In the genomic region with DNA sequence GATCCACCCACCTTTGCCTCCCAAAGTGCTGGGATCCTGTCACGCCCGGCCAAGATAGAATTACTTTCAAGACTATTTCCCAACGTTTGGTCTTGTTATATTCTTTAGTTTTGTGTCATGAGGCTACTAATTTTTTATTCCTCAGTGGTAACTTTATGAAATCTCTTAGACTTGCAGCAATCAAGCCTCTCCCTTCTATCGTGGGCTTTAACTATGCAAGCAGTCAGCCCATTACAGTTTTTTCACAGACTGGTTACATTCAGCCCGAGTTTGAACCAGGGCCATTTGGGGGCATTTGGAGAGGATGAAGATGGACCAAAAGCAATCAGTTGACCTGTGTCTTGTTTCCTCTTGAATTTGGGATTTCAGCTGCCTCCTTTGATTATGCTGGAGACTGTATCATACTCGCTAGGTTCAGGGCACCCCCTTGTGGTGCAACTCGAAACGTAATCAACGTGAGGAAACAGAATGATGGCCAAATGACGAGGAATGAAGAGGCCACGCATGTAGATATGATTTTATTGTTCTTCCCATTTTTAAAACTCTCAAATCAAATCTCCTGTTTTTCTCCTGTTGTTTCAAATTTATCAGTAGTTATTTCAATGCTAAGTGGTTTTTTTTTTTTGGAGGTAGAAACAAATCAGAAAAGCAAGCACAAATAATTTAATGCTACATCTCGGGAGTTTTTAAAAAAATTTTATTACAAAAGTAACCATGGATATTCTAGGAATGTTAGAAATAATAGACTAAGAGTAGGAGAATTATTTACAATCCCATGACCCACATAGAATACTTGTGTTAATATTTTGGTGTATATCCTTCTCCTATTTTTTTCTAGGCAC, we compare ENCODE assay signal across 8 cellular contexts.
DNase-seq lines count a peak whose midpoint lies in the region; ATAC-seq and TF ChIP-seq lines count a peak whose summit lies in the region.

No MANE protein-coding gene starts in this region.

- CTCF ChIA-PET in AG04449 (lab: Yijun Ruan, JAX): interaction anchor here (0.9 to 13.4 kb wide), 24 partner anchors 9 to 367 kb away, joined by 3 to 147 read pairs (median 6); partner anchors contain the start of gene KIAA1217

- H3K4me3 ChIP-seq in AG04449 (ENCODE audit: low read depth, low read length) (no peak overlapping the region), ascending aorta (no peak overlapping the region)

- peak; percentile 81 for TF ChIP-seq CTCF in AG04449 (IDR thresholded peaks at IDR 0.05; ENCODE audit: insufficient read depth, low read length, missing control alignments)
- peak; percentile 56; the same call in 1 of the 2 replicates for TF ChIP-seq CTCF in GM12874 (IDR thresholded peaks at IDR 0.05; ENCODE audit: insufficient read depth, low read depth, low read length)
- peak; percentile 45 to 75 (median 75) for TF ChIP-seq CTCF in ascending aorta (IDR thresholded peaks at IDR 0.05)

- DNase-seq in AG04449 (ENCODE audit: low read depth, low spot score) (no peak), NCI-H460 (ENCODE audit: extremely low read depth, low read depth) (peak; percentile 48), ascending aorta (ENCODE audit: low spot score in 2 of 2) (peak in 1 of 2 donors; percentile 76), hepatic stellate cell (ENCODE audit: low spot score) (peak; percentile 53), smooth muscle cell of the brain vasculature (ENCODE audit: low read depth, low spot score) (peak; percentile 43)

- no peak overlapping the region for H3K27ac ChIP-seq in ascending aorta

- ATAC-seq in HG02938 (IDR thresholded peaks at IDR 0.05; ENCODE audit: unreplicated experiment): peak; percentile 83
- no peak for ATAC-seq in HG03354 (IDR thresholded peaks at IDR 0.05; ENCODE audit: poor library complexity, severe bottlenecking, unreplicated experiment)

- H3K9me3 ChIP-seq in ascending aorta: no peaks in the 10 kb centered on the region

- H3K27me3 ChIP-seq in ascending aorta: no peaks in the 10 kb centered on the region

- POLR2A ChIA-PET in AG04449 (lab: Yijun Ruan, JAX): no interaction called here

- intact Hi-C loops in ascending aorta (cut with DNase I): loop anchor here (2.0 to 5.0 kb wide), 3 partner anchors 153 to 366 kb away; partner anchors contain the start of gene KIAA1217

- H3K4me1 ChIP-seq in ascending aorta: peaks cover 0 to 2% of the 10 kb centered on the region in 2 donors

- no peaks in the 10 kb centered on the region for H3K36me3 ChIP-seq in ascending aorta
